In the genomic region with DNA sequence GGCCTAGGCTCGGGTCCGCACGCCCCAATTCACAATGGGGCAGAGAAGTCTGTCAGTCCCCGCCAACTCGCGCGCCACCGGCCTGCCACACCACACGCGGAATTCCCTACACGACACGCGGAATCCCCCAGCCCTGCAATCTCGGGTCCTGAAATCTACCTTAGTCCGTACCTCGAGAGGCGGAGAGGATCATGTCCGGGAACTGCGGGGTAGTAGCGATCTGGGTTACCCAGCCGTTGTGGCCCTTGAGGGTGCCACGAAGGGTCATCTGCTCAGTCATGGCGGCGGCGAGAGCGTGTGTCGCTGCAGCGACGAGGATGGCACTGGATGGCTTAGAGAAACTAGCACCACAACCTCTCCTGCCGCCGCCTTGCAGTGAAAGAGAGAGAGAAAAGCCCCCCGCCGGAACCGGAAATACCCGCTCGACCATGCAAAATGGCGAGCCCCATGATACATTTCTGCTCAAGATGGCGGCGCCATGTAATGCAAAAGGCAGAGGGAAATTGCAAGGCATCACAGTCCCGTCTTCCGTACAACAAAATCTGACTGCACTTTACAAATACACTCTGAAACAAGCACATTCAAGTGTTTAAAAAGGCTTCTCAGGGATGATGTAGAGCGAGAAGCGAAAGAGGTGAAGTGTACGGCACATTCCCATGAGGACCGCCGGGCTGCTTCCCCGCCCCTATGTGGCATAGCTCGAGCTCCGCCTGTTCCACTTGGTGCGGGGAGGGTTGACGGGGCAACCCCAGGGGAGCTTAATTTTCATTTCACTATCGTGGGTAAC, we compare ENCODE assay signal across 8 cellular contexts. TPM values are rescaled to one million over a fixed set of nuclear protein-coding genes. Genes with fewer than 3 reads are reported as not detected.
DNase-seq lines count a peak whose midpoint lies in the region; ATAC-seq, FAIRE-seq and TF ChIP-seq lines count a peak whose summit lies in the region.

Gene RACK1 (minus strand): TSS at position 386 of the 787 bp plus-strand sequence. CDS start 106 bp downstream, at position 280.

- peak within 1 kb of the TSS; percentile 79 for H3K27ac ChIP-seq in WERI-Rb-1
- peak within 1 kb of the TSS; percentile 98 for H3K27ac ChIP-seq in HepG2 (ENCODE audit: extremely low read length, insufficient read depth, low read length)

- POLR2A ChIA-PET in HepG2 (lab: Yijun Ruan, JAX): interaction anchor here (0.7 to 8.4 kb wide), 12 partner anchors 10 to 1620 kb away, joined by 3 to 102 read pairs (median 13); partner anchors contain the start of genes HNRNPH1, TRIM41 and TRIM52

- ATAC-seq in HG03280 (IDR thresholded peaks at IDR 0.05; ENCODE audit: unreplicated experiment) (peak; percentile 60), HepG2 (peak; percentile 51)

- H3K27me3 ChIP-seq in WERI-Rb-1 (ENCODE audit: insufficient read depth, low read depth, severe bottlenecking) (no peaks in the 10 kb centered on the region), HepG2 (ENCODE audit: control insufficient read depth in 1 of 2, insufficient read depth in 2 of 2, low read length in 2 of 2) (no peaks in the 10 kb centered on the region; a peak in 1 of 5 replicates)

- CTCF ChIA-PET in HepG2 (lab: Yijun Ruan, JAX; ENCODE audit: low intra/inter-chr PET ratio, low total read pairs): no interaction called here

- H2AFZ ChIP-seq in HepG2 (ENCODE audit: low read length): peak within 1 kb of the TSS; percentile 98

- peaks cover 64% of the 10 kb centered on the region for H3K79me2 ChIP-seq in HepG2 (ENCODE audit: insufficient read depth, low read length)

- WGBS in HepG2 (ENCODE audit: low lambda C conversion rate): under 1% methylated on average over 25 of the region's 52 CpGs

- H3K9me3 ChIP-seq in WERI-Rb-1 (ENCODE audit: severe bottlenecking): no peaks in the 10 kb centered on the region
- H3K9me3 ChIP-seq in HepG2 (ENCODE audit: low read length): no peaks in the 10 kb centered on the region

- no TSS peak for BruUV-seq in HepG2 (replicated peaks; lab: Mats Ljungman, UMichigan)

- TF ChIP-seq EP300 in HepG2 (IDR thresholded peaks at IDR 0.05; ENCODE audit: low read depth in 2 of 2, low read length in 2 of 2) (no peak), HepG2 (CRISPR knock-in tag; IDR thresholded peaks at IDR 0.05; ENCODE audit: borderline replicate concordance) (peak; percentile 70; the same call in 1 of the 2 replicates)

- peaks cover 46% of the 10 kb centered on the region for H3K36me3 ChIP-seq in WERI-Rb-1
- peaks cover 11 to 34% of the 10 kb centered on the region in 2 experiments for H3K36me3 ChIP-seq in HepG2 (replicated peaks in 1 of 2; ENCODE audit: control insufficient read depth in 1 of 2, insufficient read depth in 2 of 2, low read length in 2 of 2)

- intact Hi-C loops in HepG2 (cut with micrococcal nuclease; ENCODE audit: unreplicated experiment): loop anchor here (1.0 kb wide), 1 partner anchor 21 kb away; no protein-coding TSS in a partner anchor

- peak; percentile 56 for FAIRE-seq in HepG2 (lab: Jason Lieb, UNC)

- TF ChIP-seq RAD21 in HepG2 (CRISPR knock-in tag; IDR thresholded peaks at IDR 0.05): no peak

- peak; percentile 89 for DNase-seq in activated gamma-delta T cell treated with Interleukin-2 at 50 U/mL for 16 hours
- no peak for DNase-seq in activated gamma-delta T cell (lab: John Stamatoyannopoulos, UW)
- peak; percentile 80 for DNase-seq in WERI-Rb-1
- peak; percentile 90 for DNase-seq in choroid plexus epithelial cell (ENCODE audit: low read depth)
- DNase-seq in HepG2 (ENCODE audit: low spot score): peak; percentile 87
- DNase-seq in stimulated activated CD4-positive, alpha-beta T cell treated with anti-CD3 and anti-CD28 coated beads, Interleukin-4, amount 100 ng/mL, for 24 hours: peak; percentile 93
- no peak for DNase-seq in NCI-H82 (lab: John Stamatoyannopoulos, UW)

- H4K20me1 ChIP-seq in HepG2 (ENCODE audit: insufficient read depth, low read length): peaks cover 46% of the 10 kb centered on the region

- TF ChIP-seq CTCF in WERI-Rb-1 (IDR thresholded peaks at IDR 0.05; ENCODE audit: low read depth, low read length) (no peak), choroid plexus epithelial cell (conservative IDR thresholded peaks at IDR 0.05; ENCODE audit: low read depth, low read length) (no peak), HepG2 (CRISPR knock-in tag; IDR thresholded peaks at IDR 0.05) (peak; percentile 25)

- H3K4me3 ChIP-seq in WERI-Rb-1 (ENCODE audit: low read depth, low read length) (peak within 1 kb of the TSS; percentile 89), choroid plexus epithelial cell (ENCODE audit: low read depth, low read length) (peak within 1 kb of the TSS; percentile 98), HepG2 (replicated peaks in 1 of 3; ENCODE audit: insufficient read depth in 1 of 3, low read depth in 2 of 3, low read length in 3 of 3) (peak within 1 kb of the TSS; percentile 91 to 94 (median 92))

- in situ Hi-C loops in HepG2 (cut with HindIII; ENCODE audit: extremely low pct_ligation_motif_present, low pct_unique_long_range_greater_than_20kb): no loop called here

- H3K9ac ChIP-seq in HepG2 (ENCODE audit: insufficient read depth, low read depth, low read length): peak within 1 kb of the TSS; percentile 96

- H3K4me2 ChIP-seq in HepG2 (ENCODE audit: low read depth, low read length): peak within 1 kb of the TSS; percentile 93

- peak; percentile 96 for TF ChIP-seq POLR2A in HepG2 (IDR thresholded peaks at IDR 0.05; ENCODE audit: insufficient read depth in 1 of 2, low read depth in 2 of 2, low read length in 2 of 2)

- H3K4me1 ChIP-seq in HepG2 (ENCODE audit: insufficient read depth, low read length): peaks cover 39% of the 10 kb centered on the region

TF ChIP-seq in HepG2, 621 proteins besides CTCF, POLR2A, EP300 and RAD21 (continues in another document):
- TF ChIP-seq SPEN (CRISPR knock-in tag; IDR thresholded peaks at IDR 0.05; ENCODE audit: low read depth) (peak; percentile 99), ZNF646 (CRISPR knock-in tag; IDR thresholded peaks at IDR 0.05) (no peak)

RNA-seq across cellular contexts. Expression of gene RACK1, which starts in this region (rescaled TPM):
- 2,514 and 3,226 TPM in 2 replicates for total RNA-seq in HepG2 (2016; rRNA removed; fragmentation: Illumina TruSeq; extraction: Trizol)
- 4,063 and 4,402 TPM in 2 replicates for total RNA-seq in HepG2 (2016; cell fraction: cytosol; rRNA removed; fragmentation: Illumina TruSeq; extraction: Trizol; ENCODE audit: low read depth)
- total RNA-seq in HepG2 (2016; cell fraction: insoluble cytoplasmic fraction; rRNA removed; fragmentation: Illumina TruSeq; extraction: Trizol): 2,554 and 3,310 TPM in 2 replicates
- total RNA-seq in HepG2 (2016; cell fraction: membrane; rRNA removed; fragmentation: Illumina TruSeq; extraction: Trizol): 5,165 and 5,275 TPM in 2 replicates
- total RNA-seq in HepG2 (2016; cell fraction: nucleus; rRNA removed; fragmentation: Illumina TruSeq; extraction: Trizol): 943 and 1,018 TPM in 2 replicates
- polyA plus RNA-seq in HepG2 (2011; rRNA removed): 6,141 and 6,693 TPM in 2 replicates
- 6,517 and 7,296 TPM in 2 replicates for polyA plus RNA-seq in HepG2 (2011; cell fraction: cytosol; rRNA removed)
- polyA plus RNA-seq in HepG2 (2011; cell fraction: nucleus; rRNA removed): 2,166 and 2,467 TPM in 2 replicates
- 4,104 and 4,114 TPM in 2 replicates for polyA plus RNA-seq in HepG2 (2012)
- 3,699 and 3,997 TPM in 2 replicates for polyA plus RNA-seq in HepG2 (2016; cell fraction: cytosol; fragmentation: Illumina TruSeq; extraction: Trizol; ENCODE audit: low read depth)
- 3,545 and 3,580 TPM in 2 replicates for polyA plus RNA-seq in HepG2 (2016; cell fraction: insoluble cytoplasmic fraction; fragmentation: Illumina TruSeq; extraction: Trizol; ENCODE audit: low read depth)
- 4,862 and 5,343 TPM in 2 replicates for polyA plus RNA-seq in HepG2 (2016; cell fraction: membrane; fragmentation: Illumina TruSeq; extraction: Trizol; ENCODE audit: low read depth)
- 1,515 and 1,598 TPM in 2 replicates for polyA plus RNA-seq in HepG2 (2016; cell fraction: nucleus; fragmentation: Illumina TruSeq; extraction: Trizol; ENCODE audit: insufficient read depth, low read depth)
- polyA minus RNA-seq in HepG2 (2011; rRNA and poly(A)+ RNA removed; ENCODE audit: low replicate concordance): 10,364 and 11,951 TPM in 2 replicates
- 2,548 and 2,636 TPM in 2 replicates for polyA minus RNA-seq in HepG2 (2011; cell fraction: cytosol; rRNA and poly(A)+ RNA removed)
- 1,064 and 1,481 TPM in 2 replicates for polyA minus RNA-seq in HepG2 (2011; cell fraction: nucleus; rRNA and poly(A)+ RNA removed)

Comparison
In these comparisons a context has a peak if more than half of its experiments do, and no peak if none do; other contexts are left out.
1. DNase-seq: peak in activated gamma-delta T cell treated with Interleukin-2 at 50 U/mL for 16 hours (single experiment), WERI-Rb-1 (single experiment), choroid plexus epithelial cell (single experiment), HepG2 (single experiment) and stimulated activated CD4-positive, alpha-beta T cell treated with anti-CD3 and anti-CD28 coated beads, Interleukin-4, amount 100 ng/mL, for 24 hours (single experiment); none in activated gamma-delta T cell (single experiment) and NCI-H82 (single experiment).
2. Peak in every context shown above with its lines, with median percentiles within 50 percentile points of each other: H3K4me3 ChIP-seq.